19 cellular contexts compared by ENCODE assay signal in genomic region chr12:129184066-129184695, GRCh38.
"Had no signal": no experiment of that assay in that cellular context is flagged by ENCODE, and none has a peak within 500 bp of the region (broad histone marks: within the 10 kb centered on the region; RNA-seq: fewer than 3 reads in every experiment).

No MANE protein-coding gene starts in this region.

- DNase-seq: activated T-cell treated with anti-CD3 and anti-CD28 coated beads, Interleukin-2, amount 50 U/mL, for 1 hour; effector CD4-positive, alpha-beta T cell; erythroblast; foreskin keratinocyte; left ventricle myocardium inferior; naive thymus-derived CD4-positive, alpha-beta T cell; ovary; right lobe of liver; stimulated activated CD4-positive, alpha-beta T cell treated with anti-CD3 and anti-CD28 coated beads, Interleukin-1b, Interleukin-23, amount 100 ng/mL, for 48 hours; substantia nigra; T-helper 9 cell; tibial artery had no signal

- H3K4me1 ChIP-seq: foreskin keratinocyte, left ventricle myocardium inferior, right lobe of liver, tibial artery had no signal

- H3K4me1 Mint-ChIP-seq: naive thymus-derived CD4-positive, alpha-beta T cell; WTC11 had no signal

- ATAC-seq: foreskin keratinocyte; naive thymus-derived CD4-positive, alpha-beta T cell; right lobe of liver; WTC11 had no signal

- H3K9me3 Mint-ChIP-seq: stimulated activated naive CD8-positive, alpha-beta T cell treated with anti-CD3 and anti-CD28 coated beads, Interleukin-15, Interleukin-2, amounts not matched to agents 100 ng/mL and 50 ng/mL, for 24 hours had no signal

- H3K9me3 ChIP-seq: ovary, right lobe of liver had no signal

- H3K36me3 ChIP-seq: cardiac muscle cell, left ventricle myocardium inferior, ovary, right lobe of liver, tibial artery had no signal

- H3K4me3 Mint-ChIP-seq: activated naive CD8-positive, alpha-beta T cell; dendritic cell treated with granulocyte-macrophage colony-stimulating factor and Interleukin-4, amounts not matched to agents 40 ng/mL and 50 ng/mL, for 4 days; naive thymus-derived CD4-positive, alpha-beta T cell; stimulated activated naive CD8-positive, alpha-beta T cell treated with anti-CD3 and anti-CD28 coated beads, Interleukin-15, Interleukin-2, amounts not matched to agents 100 ng/mL and 50 ng/mL, for 24 hours; WTC11 had no signal

- H3K27ac Mint-ChIP-seq: activated naive CD8-positive, alpha-beta T cell; dendritic cell treated with granulocyte-macrophage colony-stimulating factor and Interleukin-4, amounts not matched to agents 40 ng/mL and 50 ng/mL, for 4 days; naive thymus-derived CD4-positive, alpha-beta T cell; stimulated activated naive CD8-positive, alpha-beta T cell treated with anti-CD3 and anti-CD28 coated beads, Interleukin-15, Interleukin-2, amounts not matched to agents 100 ng/mL and 50 ng/mL, for 24 hours; WTC11 had no signal

- H3K36me3 Mint-ChIP-seq: naive thymus-derived CD4-positive, alpha-beta T cell had no signal

- H3K4me3 ChIP-seq: cardiac muscle cell, left ventricle myocardium inferior, ovary, right lobe of liver, skin epidermis, tibial artery had no signal

- H3K27me3 Mint-ChIP-seq: activated naive CD8-positive, alpha-beta T cell; dendritic cell treated with granulocyte-macrophage colony-stimulating factor and Interleukin-4, amounts not matched to agents 40 ng/mL and 50 ng/mL, for 4 days; stimulated activated naive CD8-positive, alpha-beta T cell treated with anti-CD3 and anti-CD28 coated beads, Interleukin-15, Interleukin-2, amounts not matched to agents 100 ng/mL and 50 ng/mL, for 24 hours had no signal

- FAIRE-seq: urothelium cell line had no signal

- H3K27ac ChIP-seq: cardiac muscle cell, foreskin keratinocyte, left ventricle myocardium inferior, ovary, right lobe of liver, skin epidermis, tibial artery had no signal

- H3K27me3 ChIP-seq: foreskin keratinocyte, ovary, right lobe of liver, tibial artery had no signal
